In the genomic region with DNA sequence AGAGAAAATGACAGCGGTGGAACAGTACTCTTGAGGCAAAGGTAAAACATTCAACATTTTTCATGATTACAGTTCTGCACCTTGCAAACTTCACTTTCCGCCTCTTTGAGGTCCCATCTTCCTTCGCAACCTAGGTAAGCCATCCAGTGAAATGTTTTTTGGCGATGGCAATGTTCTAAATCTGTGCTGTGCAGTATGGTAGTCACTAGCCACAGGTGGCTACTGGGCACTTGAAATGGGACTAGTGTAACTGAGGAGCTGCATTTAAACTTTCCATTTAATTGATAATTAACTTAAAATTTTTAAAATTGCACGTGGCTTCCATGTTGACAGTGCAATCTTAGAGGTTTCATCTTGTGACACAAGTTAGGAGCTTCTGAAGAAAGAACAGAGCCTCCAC, we compare ENCODE assay signal across 7 cellular contexts.
"Had no signal": no experiment of that assay in that cellular context is flagged by ENCODE, and none has a peak within 500 bp of the region (broad histone marks: within the 10 kb centered on the region; RNA-seq: fewer than 3 reads in every experiment).

No MANE protein-coding gene starts in this region.

- H3K36me3 Mint-ChIP-seq: IgD-negative memory B cell had no signal

- H3K27ac ChIP-seq: HL-60 had no signal

- H3K27me3 Mint-ChIP-seq: IgD-negative memory B cell had no signal

- ATAC-seq: HepG2, K562 had no signal

- H3K4me3 Mint-ChIP-seq: IgD-negative memory B cell had no signal

- H3K4me3 ChIP-seq: K562 had no signal

- DNase-seq: IMR-90, KBM-7, KG1 had no signal

- H3K9me3 Mint-ChIP-seq: IgD-negative memory B cell had no signal

- H3K27ac Mint-ChIP-seq: IgD-negative memory B cell had no signal
